Comparison of ENCODE assay signal across 8 cellular contexts in genomic region chr7:45136106-45137060, GRCh38. TPM values are rescaled to one million over a fixed set of nuclear protein-coding genes. Genes with fewer than 3 reads are reported as not detected.
DNase-seq lines count a peak whose midpoint lies in the region; ATAC-seq lines count a peak whose summit lies in the region.
"Had no signal": no experiment of that assay in that cellular context is flagged by ENCODE, and none has a peak within 500 bp of the region (broad histone marks: within the 10 kb centered on the region; RNA-seq: fewer than 3 reads in every experiment).

No MANE protein-coding gene starts in this region.

- no peaks in the 10 kb centered on the region for H3K9me3 Mint-ChIP-seq in activated T-cell treated with anti-CD3 and anti-CD28 coated beads, Interleukin-2, amount 50 U/mL, for 72 hours

- peak overlapping the region; percentile 74 for H2AFZ ChIP-seq in neuron (ENCODE audit: low read depth, low read length)

- DNase-seq in LHCN-M2 (ENCODE audit: low read depth) (peak; percentile 73), RKO (ENCODE audit: low spot score) (peak; percentile 77), fibroblast of peridontal ligament (ENCODE audit: extremely low read depth) (peak; percentile 88), substantia nigra (lab: John Stamatoyannopoulos, UW) (peak in 35 of 49 donors; percentile 6 to 60 (median 37))
- peak; percentile 61 to 73 for DNase-seq in activated T-cell treated with anti-CD3 and anti-CD28 coated beads, Interleukin-2, amount 50 U/mL, for 72 hours

- no peaks in the 10 kb centered on the region for H3K27me3 Mint-ChIP-seq in activated T-cell treated with anti-CD3 and anti-CD28 coated beads, Interleukin-2, amount 50 U/mL, for 72 hours (ENCODE audit: low read depth)

- H3K36me3 ChIP-seq in neuron (ENCODE audit: insufficient read depth, low read length) = no peaks in the 10 kb centered on the region

- no peaks in the 10 kb centered on the region for H3K9me3 ChIP-seq in neuron (ENCODE audit: low read length)

- peaks cover 2% of the 10 kb centered on the region for H3K27me3 ChIP-seq in neuron (ENCODE audit: insufficient read depth, low read length)

- peaks cover 17% of the 10 kb centered on the region for H3K4me1 Mint-ChIP-seq in activated T-cell treated with anti-CD3 and anti-CD28 coated beads, Interleukin-2, amount 50 U/mL, for 72 hours (ENCODE audit: low read depth)

- H3K4me3 Mint-ChIP-seq in activated T-cell treated with anti-CD3 and anti-CD28 coated beads, Interleukin-2, amount 50 U/mL, for 72 hours = peak overlapping the region in 1 of 2 donors; percentile 52

- peak; percentile 59 for ATAC-seq in GM18502 (IDR thresholded peaks at IDR 0.05; ENCODE audit: poor library complexity, unreplicated experiment)
- ATAC-seq in activated T-cell treated with anti-CD3 and anti-CD28 coated beads, Interleukin-2, amount 50 U/mL, for 72 hours (replicated peaks in 1 of 2) = peak; percentile 80 to 82

- H3K27ac Mint-ChIP-seq in activated T-cell treated with anti-CD3 and anti-CD28 coated beads, Interleukin-2, amount 50 U/mL, for 72 hours = no peak overlapping the region

- H3K27ac ChIP-seq in substantia nigra (ENCODE audit: low read depth, low read length, poor library complexity, severe bottlenecking) = no peak overlapping the region
- H3K27ac ChIP-seq: skin epidermis had no signal

- H3K4me3 ChIP-seq in neuron (ENCODE audit: low read length) = no peak overlapping the region
- H3K4me3 ChIP-seq: skin epidermis had no signal

- no peaks in the 10 kb centered on the region for H3K36me3 Mint-ChIP-seq in activated T-cell treated with anti-CD3 and anti-CD28 coated beads, Interleukin-2, amount 50 U/mL, for 72 hours (ENCODE audit: insufficient read depth in 2 of 2)

- peaks cover 4% of the 10 kb centered on the region for H3K4me1 ChIP-seq in neuron (ENCODE audit: insufficient read depth, low read length)

RNA-seq across cellular contexts. Expression of gene RAMP3, which starts 21.2 kb away (rescaled TPM):
- not detected in 2 replicates for total RNA-seq in LHCN-M2 (2014; rRNA removed)
- polyA plus RNA-seq in LHCN-M2 (2012) = not detected
- total RNA-seq in activated T-cell treated with anti-CD3 and anti-CD28 coated beads, Interleukin-2, amount 50 U/mL, for 72 hours = under 1 TPM in 1 of 2 donors, not detected in 1; 0.50 TPM

RNA-seq across cellular contexts. Expression of gene TBRG4, which starts 24.9 kb away (rescaled TPM):
- 107 and 120 TPM in 2 replicates for total RNA-seq in LHCN-M2 (2014; rRNA removed)
- polyA plus RNA-seq in LHCN-M2 (2012) = 64.1 TPM
- total RNA-seq in activated T-cell treated with anti-CD3 and anti-CD28 coated beads, Interleukin-2, amount 50 U/mL, for 72 hours = 100 to 1,000 TPM; 107 to 118 TPM

RNA-seq across cellular contexts. Expression of gene NACAD, which starts 47.6 kb away (rescaled TPM):
- total RNA-seq in LHCN-M2 (2014; rRNA removed) = 2.6 and 2.9 TPM in 2 replicates
- polyA plus RNA-seq in LHCN-M2 (2012) = 4.8 TPM
- total RNA-seq in activated T-cell treated with anti-CD3 and anti-CD28 coated beads, Interleukin-2, amount 50 U/mL, for 72 hours = under 1 TPM; 0.36 to 0.76 TPM

Comparison
In these comparisons a context has a peak if more than half of its experiments do, and no peak if none do; other contexts are left out.
1. DNase-seq: peak in every context shown above with its lines; median percentile 88 in fibroblast of peridontal ligament; 77 in RKO; 73 in LHCN-M2; 67 in activated T-cell treated with anti-CD3 and anti-CD28 coated beads, Interleukin-2, amount 50 U/mL, for 72 hours; 37 in substantia nigra.